ENCODE assay signal across 2 cellular contexts in the genomic region with DNA sequence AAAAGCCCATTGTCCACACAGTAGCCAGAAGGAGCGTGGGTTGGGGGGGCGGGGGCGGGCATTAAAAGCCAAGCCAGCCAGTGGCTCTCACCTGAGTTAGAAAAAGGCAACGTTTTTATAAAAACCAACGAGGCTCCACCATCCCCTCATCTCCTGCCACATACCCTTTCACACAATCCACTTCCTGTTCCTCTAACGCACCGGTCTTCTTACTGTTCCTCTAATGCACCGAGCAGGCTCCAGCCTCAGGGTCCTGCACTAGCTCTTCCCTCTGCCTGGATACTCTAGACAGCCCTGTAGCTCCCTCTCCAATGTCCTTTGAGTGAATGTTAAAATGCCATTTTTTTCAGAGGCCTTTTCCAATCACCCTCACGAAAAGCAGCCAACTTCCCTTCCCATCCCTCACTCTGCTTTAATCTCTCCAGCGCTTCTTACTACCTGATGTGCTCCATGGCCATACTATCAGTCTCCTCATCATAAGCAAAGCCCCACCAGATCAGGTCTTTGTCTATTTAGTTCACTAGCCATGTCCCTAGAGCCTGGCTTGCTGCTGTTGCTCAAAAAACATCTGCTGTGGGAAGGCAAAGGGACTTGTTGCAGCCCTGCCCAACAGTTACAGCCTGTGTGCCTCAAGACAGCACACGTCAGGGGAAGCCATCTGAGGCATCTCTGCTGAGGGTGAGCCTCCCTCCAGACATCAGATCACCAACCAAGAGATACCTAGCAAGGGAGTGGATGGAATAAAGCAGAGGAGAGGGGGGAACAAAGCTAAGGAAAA.
TF ChIP-seq lines count a peak whose summit lies in the region.

No MANE protein-coding gene starts in this region.

TF ChIP-seq in GM23338, 12 proteins besides CTCF, POLR2A, EP300 and RAD21:
- no peak for TF ChIP-seq EZH2phosphoT487 (IDR thresholded peaks at IDR 0.05; ENCODE audit: unreplicated experiment)
- TF ChIP-seq, protein P1, sequence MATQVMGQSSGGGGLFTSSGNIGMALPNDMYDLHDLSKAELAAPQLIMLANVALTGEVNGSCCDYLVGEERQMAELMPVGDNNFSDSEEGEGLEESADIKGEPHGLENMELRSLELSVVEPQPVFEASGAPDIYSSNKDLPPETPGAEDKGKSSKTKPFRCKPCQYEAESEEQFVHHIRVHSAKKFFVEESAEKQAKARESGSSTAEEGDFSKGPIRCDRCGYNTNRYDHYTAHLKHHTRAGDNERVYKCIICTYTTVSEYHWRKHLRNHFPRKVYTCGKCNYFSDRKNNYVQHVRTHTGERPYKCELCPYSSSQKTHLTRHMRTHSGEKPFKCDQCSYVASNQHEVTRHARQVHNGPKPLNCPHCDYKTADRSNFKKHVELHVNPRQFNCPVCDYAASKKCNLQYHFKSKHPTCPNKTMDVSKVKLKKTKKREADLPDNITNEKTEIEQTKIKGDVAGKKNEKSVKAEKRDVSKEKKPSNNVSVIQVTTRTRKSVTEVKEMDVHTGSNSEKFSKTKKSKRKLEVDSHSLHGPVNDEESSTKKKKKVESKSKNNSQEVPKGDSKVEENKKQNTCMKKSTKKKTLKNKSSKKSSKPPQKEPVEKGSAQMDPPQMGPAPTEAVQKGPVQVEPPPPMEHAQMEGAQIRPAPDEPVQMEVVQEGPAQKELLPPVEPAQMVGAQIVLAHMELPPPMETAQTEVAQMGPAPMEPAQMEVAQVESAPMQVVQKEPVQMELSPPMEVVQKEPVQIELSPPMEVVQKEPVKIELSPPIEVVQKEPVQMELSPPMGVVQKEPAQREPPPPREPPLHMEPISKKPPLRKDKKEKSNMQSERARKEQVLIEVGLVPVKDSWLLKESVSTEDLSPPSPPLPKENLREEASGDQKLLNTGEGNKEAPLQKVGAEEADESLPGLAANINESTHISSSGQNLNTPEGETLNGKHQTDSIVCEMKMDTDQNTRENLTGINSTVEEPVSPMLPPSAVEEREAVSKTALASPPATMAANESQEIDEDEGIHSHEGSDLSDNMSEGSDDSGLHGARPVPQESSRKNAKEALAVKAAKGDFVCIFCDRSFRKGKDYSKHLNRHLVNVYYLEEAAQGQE (IDR thresholded peaks at IDR 0.05; ENCODE audit: unreplicated experiment) = no peak
- no peak for TF ChIP-seq NANOG (IDR thresholded peaks at IDR 0.05; ENCODE audit: borderline replicate concordance)
- no peak for TF ChIP-seq EZH2 (IDR thresholded peaks at IDR 0.05; ENCODE audit: low read depth, unreplicated experiment)

TF ChIP-seq in H1, 55 proteins besides CTCF, POLR2A, EP300 and RAD21:
- TF ChIP-seq CBX8 (IDR thresholded peaks at IDR 0.05; ENCODE audit: borderline replicate concordance, low read depth, low read length) = no peak
- TF ChIP-seq, protein P2, sequence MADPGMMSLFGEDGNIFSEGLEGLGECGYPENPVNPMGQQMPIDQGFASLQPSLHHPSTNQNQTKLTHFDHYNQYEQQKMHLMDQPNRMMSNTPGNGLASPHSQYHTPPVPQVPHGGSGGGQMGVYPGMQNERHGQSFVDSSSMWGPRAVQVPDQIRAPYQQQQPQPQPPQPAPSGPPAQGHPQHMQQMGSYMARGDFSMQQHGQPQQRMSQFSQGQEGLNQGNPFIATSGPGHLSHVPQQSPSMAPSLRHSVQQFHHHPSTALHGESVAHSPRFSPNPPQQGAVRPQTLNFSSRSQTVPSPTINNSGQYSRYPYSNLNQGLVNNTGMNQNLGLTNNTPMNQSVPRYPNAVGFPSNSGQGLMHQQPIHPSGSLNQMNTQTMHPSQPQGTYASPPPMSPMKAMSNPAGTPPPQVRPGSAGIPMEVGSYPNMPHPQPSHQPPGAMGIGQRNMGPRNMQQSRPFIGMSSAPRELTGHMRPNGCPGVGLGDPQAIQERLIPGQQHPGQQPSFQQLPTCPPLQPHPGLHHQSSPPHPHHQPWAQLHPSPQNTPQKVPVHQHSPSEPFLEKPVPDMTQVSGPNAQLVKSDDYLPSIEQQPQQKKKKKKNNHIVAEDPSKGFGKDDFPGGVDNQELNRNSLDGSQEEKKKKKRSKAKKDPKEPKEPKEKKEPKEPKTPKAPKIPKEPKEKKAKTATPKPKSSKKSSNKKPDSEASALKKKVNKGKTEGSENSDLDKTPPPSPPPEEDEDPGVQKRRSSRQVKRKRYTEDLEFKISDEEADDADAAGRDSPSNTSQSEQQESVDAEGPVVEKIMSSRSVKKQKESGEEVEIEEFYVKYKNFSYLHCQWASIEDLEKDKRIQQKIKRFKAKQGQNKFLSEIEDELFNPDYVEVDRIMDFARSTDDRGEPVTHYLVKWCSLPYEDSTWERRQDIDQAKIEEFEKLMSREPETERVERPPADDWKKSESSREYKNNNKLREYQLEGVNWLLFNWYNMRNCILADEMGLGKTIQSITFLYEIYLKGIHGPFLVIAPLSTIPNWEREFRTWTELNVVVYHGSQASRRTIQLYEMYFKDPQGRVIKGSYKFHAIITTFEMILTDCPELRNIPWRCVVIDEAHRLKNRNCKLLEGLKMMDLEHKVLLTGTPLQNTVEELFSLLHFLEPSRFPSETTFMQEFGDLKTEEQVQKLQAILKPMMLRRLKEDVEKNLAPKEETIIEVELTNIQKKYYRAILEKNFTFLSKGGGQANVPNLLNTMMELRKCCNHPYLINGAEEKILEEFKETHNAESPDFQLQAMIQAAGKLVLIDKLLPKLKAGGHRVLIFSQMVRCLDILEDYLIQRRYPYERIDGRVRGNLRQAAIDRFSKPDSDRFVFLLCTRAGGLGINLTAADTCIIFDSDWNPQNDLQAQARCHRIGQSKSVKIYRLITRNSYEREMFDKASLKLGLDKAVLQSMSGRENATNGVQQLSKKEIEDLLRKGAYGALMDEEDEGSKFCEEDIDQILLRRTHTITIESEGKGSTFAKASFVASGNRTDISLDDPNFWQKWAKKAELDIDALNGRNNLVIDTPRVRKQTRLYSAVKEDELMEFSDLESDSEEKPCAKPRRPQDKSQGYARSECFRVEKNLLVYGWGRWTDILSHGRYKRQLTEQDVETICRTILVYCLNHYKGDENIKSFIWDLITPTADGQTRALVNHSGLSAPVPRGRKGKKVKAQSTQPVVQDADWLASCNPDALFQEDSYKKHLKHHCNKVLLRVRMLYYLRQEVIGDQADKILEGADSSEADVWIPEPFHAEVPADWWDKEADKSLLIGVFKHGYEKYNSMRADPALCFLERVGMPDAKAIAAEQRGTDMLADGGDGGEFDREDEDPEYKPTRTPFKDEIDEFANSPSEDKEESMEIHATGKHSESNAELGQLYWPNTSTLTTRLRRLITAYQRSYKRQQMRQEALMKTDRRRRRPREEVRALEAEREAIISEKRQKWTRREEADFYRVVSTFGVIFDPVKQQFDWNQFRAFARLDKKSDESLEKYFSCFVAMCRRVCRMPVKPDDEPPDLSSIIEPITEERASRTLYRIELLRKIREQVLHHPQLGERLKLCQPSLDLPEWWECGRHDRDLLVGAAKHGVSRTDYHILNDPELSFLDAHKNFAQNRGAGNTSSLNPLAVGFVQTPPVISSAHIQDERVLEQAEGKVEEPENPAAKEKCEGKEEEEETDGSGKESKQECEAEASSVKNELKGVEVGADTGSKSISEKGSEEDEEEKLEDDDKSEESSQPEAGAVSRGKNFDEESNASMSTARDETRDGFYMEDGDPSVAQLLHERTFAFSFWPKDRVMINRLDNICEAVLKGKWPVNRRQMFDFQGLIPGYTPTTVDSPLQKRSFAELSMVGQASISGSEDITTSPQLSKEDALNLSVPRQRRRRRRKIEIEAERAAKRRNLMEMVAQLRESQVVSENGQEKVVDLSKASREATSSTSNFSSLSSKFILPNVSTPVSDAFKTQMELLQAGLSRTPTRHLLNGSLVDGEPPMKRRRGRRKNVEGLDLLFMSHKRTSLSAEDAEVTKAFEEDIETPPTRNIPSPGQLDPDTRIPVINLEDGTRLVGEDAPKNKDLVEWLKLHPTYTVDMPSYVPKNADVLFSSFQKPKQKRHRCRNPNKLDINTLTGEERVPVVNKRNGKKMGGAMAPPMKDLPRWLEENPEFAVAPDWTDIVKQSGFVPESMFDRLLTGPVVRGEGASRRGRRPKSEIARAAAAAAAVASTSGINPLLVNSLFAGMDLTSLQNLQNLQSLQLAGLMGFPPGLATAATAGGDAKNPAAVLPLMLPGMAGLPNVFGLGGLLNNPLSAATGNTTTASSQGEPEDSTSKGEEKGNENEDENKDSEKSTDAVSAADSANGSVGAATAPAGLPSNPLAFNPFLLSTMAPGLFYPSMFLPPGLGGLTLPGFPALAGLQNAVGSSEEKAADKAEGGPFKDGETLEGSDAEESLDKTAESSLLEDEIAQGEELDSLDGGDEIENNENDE (IDR thresholded peaks at IDR 0.05; ENCODE audit: insufficient replicate concordance, low read length) = no peak
